Comparison of ENCODE assay signal across 9 cellular contexts in genomic region chr19:42285546-42285945, GRCh38. TPM values are rescaled to one million over a fixed set of nuclear protein-coding genes. Genes with fewer than 3 reads are reported as not detected.
DNase-seq lines count a peak whose midpoint lies in the region; ATAC-seq, FAIRE-seq and TF ChIP-seq lines count a peak whose summit lies in the region.
"Had no signal": no experiment of that assay in that cellular context is flagged by ENCODE, and none has a peak within 500 bp of the region (broad histone marks: within the 10 kb centered on the region; RNA-seq: fewer than 3 reads in every experiment).

No MANE protein-coding gene starts in this region.

- CTCF ChIA-PET in GM12878 (lab: Yijun Ruan, JAX): interaction anchor here (0.8 to 1.6 kb wide), 3 partner anchors 11 to 153 kb away, joined by 3 to 7 read pairs (median 4); partner anchors contain the start of gene POU2F2

- WGBS in heart right ventricle, 2 donors: 15 to 21% methylated on average over 5 of the region's 5 CpGs
- 0% methylated on average over 5 of the region's 5 CpGs for WGBS in GM12878 (ENCODE audit: insufficient coverage, insufficient replicate concordance, low lambda C conversion rate, missing lambda C conversion rate)
- WGBS in mesodermal cell (ENCODE audit: insufficient coverage in 2 of 2), 2 experiments: 57 to 71% methylated on average over 4 to 5 of the region's 5 CpGs

- in situ Hi-C loops in GM12878 (cut with MboI): no loop called here

- intact Hi-C loops in heart right ventricle (cut with DNase I) (no loop called here), left cardiac atrium (cut with DNase I) (no loop called here), GM12878 (cut with micrococcal nuclease; ENCODE audit: unreplicated experiment) (no loop called here), vagina (cut with DNase I) (no loop called here)

- no TSS peak for BruUV-seq in GM12878 (replicated peaks; lab: Mats Ljungman, UMichigan)

- TF ChIP-seq EP300 in GM12878 (IDR thresholded peaks at IDR 0.05; ENCODE audit: borderline replicate concordance in 1 of 2, control insufficient read depth in 1 of 2, low read depth in 2 of 2, low read length in 2 of 2): no peak

- H3K27me3 ChIP-seq in heart right ventricle: no peaks in the 10 kb centered on the region
- H3K27me3 ChIP-seq in GM12878 (replicated peaks in 1 of 2; ENCODE audit: control insufficient read depth in 2 of 2, insufficient read depth in 2 of 2, low read length in 1 of 2): no peaks in the 10 kb centered on the region
- no peaks in the 10 kb centered on the region for H3K27me3 ChIP-seq in vagina

- ATAC-seq in heart right ventricle: no peak
- ATAC-seq in left cardiac atrium: no peak
- peak; percentile 25 for ATAC-seq in GM12878
- no peak for ATAC-seq in GM19351 (IDR thresholded peaks at IDR 0.05; ENCODE audit: unreplicated experiment)
- ATAC-seq in GM19023 (IDR thresholded peaks at IDR 0.05; ENCODE audit: unreplicated experiment): no peak

- H3K4me1 ChIP-seq in heart right ventricle (peaks cover 26 to 58% (median 52%) of the 10 kb centered on the region in 9 donors), GM12878 (ENCODE audit: control insufficient read depth, insufficient read depth, low read length) (peaks cover 38% of the 10 kb centered on the region), mesodermal cell (ENCODE audit: control insufficient read depth, insufficient read depth, low read length, poor library complexity, severe bottlenecking) (peaks cover 40% of the 10 kb centered on the region), vagina (peaks cover 54% of the 10 kb centered on the region)

- H3K9ac ChIP-seq in GM12878 (ENCODE audit: control insufficient read depth, insufficient read depth, low read length): peak overlapping the region; percentile 66

- TF ChIP-seq CTCF in heart right ventricle (IDR thresholded peaks at IDR 0.05): no peak
- 0 out of 6 replicates have a peak, but pooled peaks of 1 of the 3 experiments have one; percentile 6 for TF ChIP-seq CTCF in GM12878 (IDR thresholded peaks at IDR 0.05 in 2 of 3, conservative IDR thresholded peaks at IDR 0.05 in 1 of 3; ENCODE audit: control insufficient read depth in 2 of 3, extremely low read depth in 1 of 3, insufficient read depth in 1 of 3, low read depth in 3 of 3, low read length in 3 of 3)
- no peak for TF ChIP-seq CTCF in vagina (IDR thresholded peaks at IDR 0.05)

- RAD21 ChIA-PET in GM12878 (lab: Charles Lee; ENCODE audit: unreplicated experiment): no interaction called here

- peaks cover 26% of the 10 kb centered on the region for H3K79me2 ChIP-seq in GM12878 (ENCODE audit: control insufficient read depth, insufficient read depth, low read length)

- H3K9me3 ChIP-seq in heart right ventricle: no peaks in the 10 kb centered on the region
- H3K9me3 ChIP-seq in GM12878 (replicated peaks; ENCODE audit: control insufficient read depth, insufficient read depth, low read length): no peaks in the 10 kb centered on the region
- H3K9me3 ChIP-seq in mesodermal cell (ENCODE audit: control insufficient read depth, low read length): no peaks in the 10 kb centered on the region
- H3K9me3 ChIP-seq in vagina: no peaks in the 10 kb centered on the region

- no peak overlapping the region for H2AFZ ChIP-seq in GM12878 (ENCODE audit: control insufficient read depth, low read depth, low read length)

- peak overlapping the region in 9 of 10 donors; percentile 56 to 99 (median 86) for H3K27ac ChIP-seq in heart right ventricle
- peak overlapping the region; percentile 71 for H3K27ac ChIP-seq in GM12878 (ENCODE audit: control insufficient read depth, insufficient read depth)
- no peak overlapping the region for H3K27ac ChIP-seq in mesodermal cell (ENCODE audit: low read depth, low read length, severe bottlenecking)
- H3K27ac ChIP-seq in vagina: peak overlapping the region; percentile 94

- H3K4me2 ChIP-seq in GM12878 (ENCODE audit: control insufficient read depth, insufficient read depth): peak overlapping the region; percentile 96

- H4K20me1 ChIP-seq in GM12878 (ENCODE audit: control insufficient read depth, insufficient read depth): no peaks in the 10 kb centered on the region; the same call in 1 of the 2 replicates

- H3K36me3 ChIP-seq in heart right ventricle: peaks cover 0 to 40% (median 37%) of the 10 kb centered on the region in 9 donors
- peaks cover 12 to 20% of the 10 kb centered on the region in 2 experiments for H3K36me3 ChIP-seq in GM12878 (ENCODE audit: control insufficient read depth in 2 of 2, insufficient read depth in 2 of 2, low read length in 1 of 2)
- peaks cover 51% of the 10 kb centered on the region for H3K36me3 ChIP-seq in mesodermal cell (ENCODE audit: control insufficient read depth, insufficient read depth, low read length)
- H3K36me3 ChIP-seq in vagina: peaks cover 0 to 35% of the 10 kb centered on the region in 2 donors

- FAIRE-seq in GM12878 (lab: Jason Lieb, UNC): no peak

- H3K4me3 ChIP-seq in heart right ventricle (peak overlapping the region in 9 of 10 donors; percentile 56 to 88 (median 67)), GM12878 (peak overlapping the region; percentile 96), mesodermal cell (ENCODE audit: extremely low read depth, insufficient read depth, low read length, poor library complexity, severe bottlenecking) (peak overlapping the region; percentile 67), vagina (peak overlapping the region in 1 of 2 donors; percentile 90)

- POLR2A ChIA-PET in GM12878 (lab: Charles Lee): interaction anchor here (0.8 to 0.9 kb wide), 2 partner anchors 11 to 19 kb away, joined by 3 to 4 read pairs; no protein-coding TSS in a partner anchor

- peak in 1 of 2 donors; percentile 29 for DNase-seq in heart right ventricle
- DNase-seq in left cardiac atrium: no peak
- DNase-seq in GM12878 (ENCODE audit: low read depth, low spot score): no peak
- no peak for DNase-seq in vagina (ENCODE audit: extremely low spot score in 2 of 2)
- no peak for DNase-seq in HCEC 1CT
- DNase-seq: T-helper 9 cell had no signal

- no peak for TF ChIP-seq RAD21 in GM12878 (IDR thresholded peaks at IDR 0.05; ENCODE audit: insufficient read depth, low read depth, low read length)

- SMC1A ChIA-PET in GM12878 (lab: Charles Lee; ENCODE audit: uncharacterized antibody, unreplicated experiment): interaction anchor here (1.0 to 1.4 kb wide), 3 partner anchors 41 to 172 kb away, joined by 3 to 4 read pairs (median 3); partner anchors contain the start of gene POU2F2

- no peak for TF ChIP-seq POLR2A in GM12878 (IDR thresholded peaks at IDR 0.05; ENCODE audit: low read depth, low read length)
- TF ChIP-seq POLR2A in vagina (IDR thresholded peaks at IDR 0.05): no peak

RNA-seq across cellular contexts. Expression of gene PRR19, which starts 16.4 kb away (rescaled TPM):
- under 1 TPM in 4 of 10 donors, not detected in 6; 0.16 to 0.21 (median 0.19) TPM for total RNA-seq in heart right ventricle
- polyA plus RNA-seq in heart right ventricle: under 1 TPM in 1 of 2 donors, not detected in 1; 0.16 TPM
- under 1 TPM; 0.12 to 0.16 TPM for total RNA-seq in left cardiac atrium
- total RNA-seq in GM12878 (2013; cell fraction: nucleolus; rRNA removed): 0.19 TPM in 1 of 2 replicates, not detected in the other
- 0.73 and 0.82 TPM in 2 replicates for total RNA-seq in GM12878 (2014; rRNA removed)
- 0.18 and 0.31 TPM in 2 replicates for total RNA-seq in GM12878 (2014; rRNA removed; fragmentation: Illumina TruSeq; extraction: Trizol)
- total RNA-seq in GM12878 (2021): 0.80 and 1.4 TPM in 2 replicates
- polyA plus RNA-seq in GM12878 (2011; ENCODE audit: low read depth): 0.29 TPM
- 0.15 TPM in 1 of 2 replicates, not detected in the other for polyA plus RNA-seq in GM12878 (2011; rRNA removed)
- 0.50 and 0.55 TPM in 2 replicates for polyA plus RNA-seq in GM12878 (2011; cell fraction: cytosol; rRNA removed)
- polyA plus RNA-seq in GM12878 (2011; cell fraction: nucleus; rRNA removed): 0.38 and 0.43 TPM in 2 replicates
- 0.38 and 0.49 TPM in 2 replicates for polyA plus RNA-seq in GM12878 (2012)
- polyA plus RNA-seq in GM12878 (2014; fragmentation: Illumina TruSeq; extraction: Trizol): 0.11 and 0.43 TPM in 2 replicates
- under 1 TPM in 1 of 2 experiments, not detected in 1; 0.09 TPM for polyA plus RNA-seq in GM12878 (2014; fragmentation: Nextera tagmentation; extraction: Ambion mirVana)
- polyA plus RNA-seq in GM12878 (2014; rRNA removed): 0.81 and 1.7 TPM in 2 replicates
- polyA plus RNA-seq in GM12878 (2016; fragmentation: Nextera tagmentation; extraction: Ambion mirVana): 1 to 10 TPM; 1.1 to 1.7 TPM
- 0.21 and 0.37 TPM in 2 replicates for polyA minus RNA-seq in GM12878 (2011; rRNA and poly(A)+ RNA removed)
- not detected in 2 replicates for polyA minus RNA-seq in GM12878 (2011; cell fraction: cytosol; rRNA and poly(A)+ RNA removed)
- not detected in 2 replicates for polyA minus RNA-seq in GM12878 (2011; cell fraction: nucleus; rRNA and poly(A)+ RNA removed)
- 0.77 TPM for polyA plus RNA-seq in mesodermal cell (2013, experiment 1 of 2)
- polyA plus RNA-seq in mesodermal cell (2013, experiment 2 of 2): 0.76 TPM
- total RNA-seq in vagina: not detected

RNA-seq across cellular contexts. Expression of gene CIC, which starts 16.5 kb away (rescaled TPM):
- 10 to 100 TPM; 27.9 to 42.0 (median 32.0) TPM for total RNA-seq in heart right ventricle
- 10 to 100 TPM; 17.6 to 39.8 TPM for polyA plus RNA-seq in heart right ventricle
- 10 to 100 TPM; 34.7 to 42.1 TPM for total RNA-seq in left cardiac atrium
- total RNA-seq in GM12878 (2013; cell fraction: nucleolus; rRNA removed): 33.3 and 49.5 TPM in 2 replicates
- total RNA-seq in GM12878 (2014; rRNA removed): 8.0 and 9.5 TPM in 2 replicates
- total RNA-seq in GM12878 (2014; rRNA removed; fragmentation: Illumina TruSeq; extraction: Trizol): 4.3 and 6.5 TPM in 2 replicates
- total RNA-seq in GM12878 (2021): 47.3 and 50.6 TPM in 2 replicates
- polyA plus RNA-seq in GM12878 (2011; ENCODE audit: low read depth): 9.5 TPM
- 2.4 and 3.8 TPM in 2 replicates for polyA plus RNA-seq in GM12878 (2011; rRNA removed)
- 6.7 and 9.9 TPM in 2 replicates for polyA plus RNA-seq in GM12878 (2011; cell fraction: cytosol; rRNA removed)
- 76.7 and 94.7 TPM in 2 replicates for polyA plus RNA-seq in GM12878 (2011; cell fraction: nucleus; rRNA removed)
- polyA plus RNA-seq in GM12878 (2012): 29.1 and 30.8 TPM in 2 replicates
- 1.7 and 7.4 TPM in 2 replicates for polyA plus RNA-seq in GM12878 (2014; fragmentation: Illumina TruSeq; extraction: Trizol)
- under 1 TPM; 0.18 to 0.24 TPM for polyA plus RNA-seq in GM12878 (2014; fragmentation: Nextera tagmentation; extraction: Ambion mirVana)
- 24.0 and 27.7 TPM in 2 replicates for polyA plus RNA-seq in GM12878 (2014; rRNA removed)
- 1 to 10 TPM; 6.9 to 8.1 TPM for polyA plus RNA-seq in GM12878 (2016; fragmentation: Nextera tagmentation; extraction: Ambion mirVana)
- polyA minus RNA-seq in GM12878 (2011; rRNA and poly(A)+ RNA removed): 2.1 and 9.8 TPM in 2 replicates
- polyA minus RNA-seq in GM12878 (2011; cell fraction: cytosol; rRNA and poly(A)+ RNA removed): 10.2 and 11.2 TPM in 2 replicates
- 13.1 and 24.6 TPM in 2 replicates for polyA minus RNA-seq in GM12878 (2011; cell fraction: nucleus; rRNA and poly(A)+ RNA removed)
- 42.9 TPM for polyA plus RNA-seq in mesodermal cell (2013, experiment 1 of 2)
- polyA plus RNA-seq in mesodermal cell (2013, experiment 2 of 2): 37.1 TPM
- total RNA-seq in vagina: 36.1 TPM

RNA-seq across cellular contexts. Expression of gene PAFAH1B3, which starts 16.9 kb away (rescaled TPM):
- total RNA-seq in heart right ventricle (1 to 10 TPM; 1.2 to 5.9 (median 2.6) TPM), left cardiac atrium (1 to 10 TPM; 4.1 to 6.2 TPM), GM12878 (2014; rRNA removed) (57.7 and 78.6 TPM in 2 replicates), GM12878 (2014; rRNA removed; fragmentation: Illumina TruSeq; extraction: Trizol) (32.0 and 41.3 TPM in 2 replicates), GM12878 (2021) (68.8 and 72.9 TPM in 2 replicates), vagina (21.9 TPM)
- polyA plus RNA-seq in heart right ventricle (10 to 100 TPM in 1 of 2 donors, 1 to 10 TPM in 1; 5.0 to 10.4 TPM), GM12878 (2011; rRNA removed) (8.8 and 30.5 TPM in 2 replicates), GM12878 (2014; fragmentation: Illumina TruSeq; extraction: Trizol) (15.2 and 46.6 TPM in 2 replicates), GM12878 (2014; fragmentation: Nextera tagmentation; extraction: Ambion mirVana) (10 to 100 TPM in 1 of 2 experiments, 1 to 10 TPM in 1; 6.2 to 23.1 TPM), GM12878 (2014; rRNA removed) (56.1 and 66.2 TPM in 2 replicates), GM12878 (2016; fragmentation: Nextera tagmentation; extraction: Ambion mirVana) (10 to 100 TPM; 77.7 to 79.6 TPM)
- 5.1 and 6.4 TPM in 2 replicates for total RNA-seq in GM12878 (2013; cell fraction: nucleolus; rRNA removed)
- 20.5 TPM for polyA plus RNA-seq in GM12878 (2011; ENCODE audit: low read depth)
- 57.1 and 73.1 TPM in 2 replicates for polyA plus RNA-seq in GM12878 (2011; cell fraction: cytosol; rRNA removed)
- polyA plus RNA-seq in GM12878 (2011; cell fraction: nucleus; rRNA removed): 43.1 and 44.9 TPM in 2 replicates
- polyA plus RNA-seq in GM12878 (2012): 29.8 and 33.2 TPM in 2 replicates
- 18.4 and 30.6 TPM in 2 replicates for polyA minus RNA-seq in GM12878 (2011; rRNA and poly(A)+ RNA removed)
- 14.2 and 19.0 TPM in 2 replicates for polyA minus RNA-seq in GM12878 (2011; cell fraction: cytosol; rRNA and poly(A)+ RNA removed)
- polyA minus RNA-seq in GM12878 (2011; cell fraction: nucleus; rRNA and poly(A)+ RNA removed): 8.0 and 13.3 TPM in 2 replicates
- 77.7 TPM for polyA plus RNA-seq in mesodermal cell (2013, experiment 1 of 2)
- 67.7 TPM for polyA plus RNA-seq in mesodermal cell (2013, experiment 2 of 2)

RNA-seq across cellular contexts. Expression of gene TMEM145, which starts 27.6 kb away (rescaled TPM):
- total RNA-seq in heart right ventricle: 1 to 10 TPM in 1 of 10 donors, under 1 TPM in 4, not detected in 5; 0.15 to 1.0 (median 0.49) TPM
- 1 to 10 TPM in 1 of 2 donors, under 1 TPM in 1; 0.32 to 1.0 TPM for polyA plus RNA-seq in heart right ventricle
- total RNA-seq in left cardiac atrium: 1 to 10 TPM in 1 of 2 donors, under 1 TPM in 1; 0.50 to 1.4 TPM
- 0.84 and 0.93 TPM in 2 replicates for total RNA-seq in GM12878 (2013; cell fraction: nucleolus; rRNA removed)
- 0.11 TPM in 1 of 2 replicates, not detected in the other for total RNA-seq in GM12878 (2014; rRNA removed)
- total RNA-seq in GM12878 (2014; rRNA removed; fragmentation: Illumina TruSeq; extraction: Trizol): 0.04 and 0.09 TPM in 2 replicates
- 0.48 and 0.97 TPM in 2 replicates for total RNA-seq in GM12878 (2021)
- polyA plus RNA-seq in GM12878 (2011; ENCODE audit: low read depth): 0.55 TPM
- 0.09 and 0.45 TPM in 2 replicates for polyA plus RNA-seq in GM12878 (2011; rRNA removed)
- 0.21 and 0.53 TPM in 2 replicates for polyA plus RNA-seq in GM12878 (2011; cell fraction: cytosol; rRNA removed)
- polyA plus RNA-seq in GM12878 (2011; cell fraction: nucleus; rRNA removed): 3.6 and 4.1 TPM in 2 replicates
- polyA plus RNA-seq in GM12878 (2012): 1.2 and 2.1 TPM in 2 replicates
- polyA plus RNA-seq in GM12878 (2014; fragmentation: Illumina TruSeq; extraction: Trizol): 0.09 and 0.14 TPM in 2 replicates
- polyA plus RNA-seq in GM12878 (2014; fragmentation: Nextera tagmentation; extraction: Ambion mirVana): not detected
- 0.20 and 1.0 TPM in 2 replicates for polyA plus RNA-seq in GM12878 (2014; rRNA removed)
- not detected for polyA plus RNA-seq in GM12878 (2016; fragmentation: Nextera tagmentation; extraction: Ambion mirVana)
- 0.26 and 3.4 TPM in 2 replicates for polyA minus RNA-seq in GM12878 (2011; rRNA and poly(A)+ RNA removed)
- not detected in 2 replicates for polyA minus RNA-seq in GM12878 (2011; cell fraction: cytosol; rRNA and poly(A)+ RNA removed)
- 1.9 and 2.6 TPM in 2 replicates for polyA minus RNA-seq in GM12878 (2011; cell fraction: nucleus; rRNA and poly(A)+ RNA removed)
- 0.33 TPM for polyA plus RNA-seq in mesodermal cell (2013, experiment 1 of 2)
- polyA plus RNA-seq in mesodermal cell (2013, experiment 2 of 2): 0.25 TPM
- not detected for total RNA-seq in vagina

RNA-seq across cellular contexts. Expression of gene ERF, which starts 30.6 kb away (rescaled TPM):
- total RNA-seq in heart right ventricle: 10 to 100 TPM; 29.8 to 40.2 (median 32.9) TPM
- 10 to 100 TPM; 31.8 to 49.0 TPM for polyA plus RNA-seq in heart right ventricle
- total RNA-seq in left cardiac atrium: 10 to 100 TPM; 37.9 to 50.6 TPM
- 29.9 and 31.1 TPM in 2 replicates for total RNA-seq in GM12878 (2013; cell fraction: nucleolus; rRNA removed)
- 15.9 and 22.2 TPM in 2 replicates for total RNA-seq in GM12878 (2014; rRNA removed)
- 12.1 and 12.8 TPM in 2 replicates for total RNA-seq in GM12878 (2014; rRNA removed; fragmentation: Illumina TruSeq; extraction: Trizol)
- total RNA-seq in GM12878 (2021): 51.8 and 56.3 TPM in 2 replicates
- 3.6 TPM for polyA plus RNA-seq in GM12878 (2011; ENCODE audit: low read depth)
- 15.1 and 34.5 TPM in 2 replicates for polyA plus RNA-seq in GM12878 (2011; rRNA removed)
- polyA plus RNA-seq in GM12878 (2011; cell fraction: cytosol; rRNA removed): 23.3 and 39.9 TPM in 2 replicates
- polyA plus RNA-seq in GM12878 (2011; cell fraction: nucleus; rRNA removed): 164 and 188 TPM in 2 replicates
- 21.7 and 22.0 TPM in 2 replicates for polyA plus RNA-seq in GM12878 (2012)
- 4.9 and 17.8 TPM in 2 replicates for polyA plus RNA-seq in GM12878 (2014; fragmentation: Illumina TruSeq; extraction: Trizol)
- polyA plus RNA-seq in GM12878 (2014; fragmentation: Nextera tagmentation; extraction: Ambion mirVana): under 1 TPM; 0.02 to 0.04 TPM
- 33.0 and 40.2 TPM in 2 replicates for polyA plus RNA-seq in GM12878 (2014; rRNA removed)
- polyA plus RNA-seq in GM12878 (2016; fragmentation: Nextera tagmentation; extraction: Ambion mirVana): 1 to 10 TPM; 8.3 to 8.9 TPM
- polyA minus RNA-seq in GM12878 (2011; rRNA and poly(A)+ RNA removed): 27.0 and 49.3 TPM in 2 replicates
- polyA minus RNA-seq in GM12878 (2011; cell fraction: cytosol; rRNA and poly(A)+ RNA removed): 19.8 and 25.4 TPM in 2 replicates
- 34.6 and 45.5 TPM in 2 replicates for polyA minus RNA-seq in GM12878 (2011; cell fraction: nucleus; rRNA and poly(A)+ RNA removed)
- 89.7 TPM for polyA plus RNA-seq in mesodermal cell (2013, experiment 1 of 2)
- polyA plus RNA-seq in mesodermal cell (2013, experiment 2 of 2): 85.3 TPM
- total RNA-seq in vagina: 44.7 TPM
